In the genomic region with DNA sequence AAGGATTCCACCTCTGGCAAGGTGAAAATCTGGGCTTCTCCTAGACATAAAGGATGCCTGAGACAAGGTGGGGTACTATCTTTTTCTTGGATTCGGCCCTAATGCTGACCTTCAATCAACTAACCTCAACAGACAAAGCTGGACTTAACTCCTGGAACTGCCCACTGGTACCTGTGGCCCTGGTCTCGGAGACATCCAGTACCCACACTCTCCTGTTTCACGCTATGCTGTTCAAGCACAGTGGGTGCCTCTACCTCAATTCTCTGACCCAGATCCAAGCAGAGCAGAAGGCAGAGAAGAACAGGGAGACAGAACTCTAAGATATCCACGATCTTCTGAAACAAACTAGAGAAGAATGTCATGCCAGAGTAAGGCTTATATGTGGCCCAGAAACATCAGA, we compare ENCODE assay signal across 26 cellular contexts.
DNase-seq lines count a peak whose midpoint lies in the region; FAIRE-seq and TF ChIP-seq lines count a peak whose summit lies in the region.
"Had no signal": no experiment of that assay in that cellular context is flagged by ENCODE, and none has a peak within 500 bp of the region (broad histone marks: within the 10 kb centered on the region; RNA-seq: fewer than 3 reads in every experiment).

No MANE protein-coding gene starts in this region.

- peaks cover 4% of the 10 kb centered on the region for H3K9me3 Mint-ChIP-seq in osteocyte (ENCODE audit: unreplicated experiment)
- H3K9me3 Mint-ChIP-seq: CD4-positive, alpha-beta T cell; CD8-positive, alpha-beta T cell had no signal

- no peak overlapping the region for H3K9ac ChIP-seq in kidney (ENCODE audit: low read length in 2 of 2)
- H3K9ac ChIP-seq: BLaER1 treated with 17β-estradiol and CSF1 and Interleukin-3, amounts not matched to agents 10 nM and 100 nM had no signal

- FAIRE-seq in bronchial epithelial cell (lab: Jason Lieb, UNC) (peak; percentile 43), kidney (lab: Jason Lieb, UNC) (no peak)
- FAIRE-seq: A549, GM12878, GM12892, GM18507 had no signal

- no peaks in the 10 kb centered on the region for H3K9me3 ChIP-seq in kidney (ENCODE audit: control insufficient read depth in 1 of 2, low read length in 2 of 2)
- H3K9me3 ChIP-seq: A549; BLaER1 treated with 17β-estradiol and CSF1 and Interleukin-3, amounts not matched to agents 10 nM and 100 nM; Caco-2 had no signal

- H3K4me3 ChIP-seq in bronchial epithelial cell (ENCODE audit: low read depth, low read length) (no peak overlapping the region), kidney (ENCODE audit: low read length in 2 of 2) (no peak overlapping the region)
- H3K4me3 ChIP-seq: A549; BLaER1 treated with 17β-estradiol and CSF1 and Interleukin-3, amounts not matched to agents 10 nM and 100 nM; GM12878 had no signal

- DNase-seq in D341Med (ENCODE audit: low spot score) (peak; percentile 6), bronchial epithelial cell (ENCODE audit: low read depth) (no peak), osteocyte (ENCODE audit: extremely low spot score, unreplicated experiment) (peak; percentile 53), kidney tubule cell (ENCODE audit: low spot score) (no peak), SK-N-DZ (ENCODE audit: low spot score) (no peak), kidney (no peak)
- DNase-seq: AML-193; Caco-2; Calu3; CD4-positive, alpha-beta T cell; CD8-positive, alpha-beta T cell; DMS 273 treated with DMSO at 0.1 percent for 48 hours; DMS153; DMS53; DMS79; DND-41; EL; GDM1 had no signal

- no peak overlapping the region for H3K4me3 Mint-ChIP-seq in osteocyte (ENCODE audit: unreplicated experiment)
- H3K4me3 Mint-ChIP-seq: B cell; CD4-positive, alpha-beta T cell; CD8-positive, alpha-beta T cell had no signal

- no peaks in the 10 kb centered on the region for H3K36me3 Mint-ChIP-seq in osteocyte (ENCODE audit: unreplicated experiment)
- H3K36me3 Mint-ChIP-seq: CD8-positive, alpha-beta T cell had no signal

- H3K27me3 ChIP-seq in bronchial epithelial cell (ENCODE audit: control insufficient read depth, insufficient read depth, low read length): no peaks in the 10 kb centered on the region
- H3K27me3 ChIP-seq: BLaER1 treated with 17β-estradiol and CSF1 and Interleukin-3, amounts not matched to agents 10 nM and 100 nM had no signal

- H3K27ac ChIP-seq in kidney (ENCODE audit: low read depth in 2 of 2, low read length in 2 of 2): no peak overlapping the region
- H3K27ac ChIP-seq: 22Rv1; A549; BLaER1 treated with 17β-estradiol and CSF1 and Interleukin-3, amounts not matched to agents 10 nM and 100 nM; C4-2B had no signal

- no peak for TF ChIP-seq CTCF in bronchial epithelial cell (IDR thresholded peaks at IDR 0.05; ENCODE audit: insufficient read depth, low read length, severe bottlenecking)
- no peak for TF ChIP-seq CTCF in osteocyte (IDR thresholded peaks at IDR 0.05)
- TF ChIP-seq CTCF in kidney (IDR thresholded peaks at IDR 0.05; ENCODE audit: borderline replicate concordance, extremely low read depth, insufficient read depth): no peak

- no peaks in the 10 kb centered on the region for H3K27me3 Mint-ChIP-seq in osteocyte (ENCODE audit: unreplicated experiment)

- H3K36me3 ChIP-seq in bronchial epithelial cell (ENCODE audit: control insufficient read depth, insufficient read depth, low read length) (no peaks in the 10 kb centered on the region), kidney (ENCODE audit: control insufficient read depth in 1 of 2, insufficient read depth in 2 of 2, low read length in 2 of 2) (no peaks in the 10 kb centered on the region)
- H3K36me3 ChIP-seq: BLaER1 treated with 17β-estradiol and CSF1 and Interleukin-3, amounts not matched to agents 10 nM and 100 nM had no signal

- H3K27ac Mint-ChIP-seq in osteocyte (ENCODE audit: unreplicated experiment): no peak overlapping the region
- H3K27ac Mint-ChIP-seq: B cell; CD4-positive, alpha-beta T cell; CD8-positive, alpha-beta T cell had no signal

- no peaks in the 10 kb centered on the region for H3K4me1 Mint-ChIP-seq in osteocyte (ENCODE audit: unreplicated experiment)
- H3K4me1 Mint-ChIP-seq: B cell had no signal

- intact Hi-C loops in kidney (cut with DNase I): no loop called here

- H3K4me1 ChIP-seq in kidney (ENCODE audit: control insufficient read depth in 1 of 2, insufficient read depth in 1 of 2, low read depth in 1 of 2, low read length in 2 of 2): peaks cover 4 to 32% of the 10 kb centered on the region in 2 donors
- H3K4me1 ChIP-seq: A549; BLaER1 treated with 17β-estradiol and CSF1 and Interleukin-3, amounts not matched to agents 10 nM and 100 nM had no signal

Comparison
In these comparisons a context has a peak if more than half of its experiments do, and no peak if none do; other contexts are left out.
1. DNase-seq: peak in D341Med (single experiment) and osteocyte (single experiment); none in bronchial epithelial cell (single experiment), kidney tubule cell (single experiment), SK-N-DZ (single experiment) and kidney (single experiment).